18 cellular contexts compared by ENCODE assay signal in genomic region chr4:152579916-152580315, GRCh38.
"Had no signal": no experiment of that assay in that cellular context is flagged by ENCODE, and none has a peak within 500 bp of the region (broad histone marks: within the 10 kb centered on the region; RNA-seq: fewer than 3 reads in every experiment).

No MANE protein-coding gene starts in this region.

- DNase-seq: KBM-7, MV-4-11, NCI-H1048, NCI-H1105, NCI-H1417, NCI-H1436 treated with DMSO at 0.1 percent for 48 hours, NCI-H1694, NCI-H187 treated with DMSO at 0.1 percent for 48 hours, NCI-H2029 treated with DMSO at 0.1 percent for 48 hours, NCI-H2227 treated with DMSO at 0.1 percent for 48 hours, NCI-H524, NCI-H526 treated with DMSO at 0.1 percent for 48 hours, NCI-H748 treated with DMSO at 0.1 percent for 48 hours, PC-3, SHP77, SK-N-SH had no signal

- H3K9me3 ChIP-seq: SK-N-SH had no signal

- H3K27me3 Mint-ChIP-seq: IgD-negative memory B cell had no signal

- H3K27ac Mint-ChIP-seq: IgD-negative memory B cell had no signal

- H3K27ac ChIP-seq: RWPE1 had no signal

- H3K4me3 Mint-ChIP-seq: IgD-negative memory B cell had no signal

- H3K36me3 Mint-ChIP-seq: IgD-negative memory B cell had no signal
